ENCODE assay signal across 8 cellular contexts in genomic region chr4:83110222-83110945, GRCh38. TPM values are rescaled to one million over a fixed set of nuclear protein-coding genes. Genes with fewer than 3 reads are reported as not detected.
DNase-seq lines count a peak whose midpoint lies in the region; ATAC-seq and TF ChIP-seq lines count a peak whose summit lies in the region.

No MANE protein-coding gene starts in this region.

- no peaks in the 10 kb centered on the region for H3K4me1 ChIP-seq in colonic mucosa

- H3K27me3 ChIP-seq in colonic mucosa: no peaks in the 10 kb centered on the region

- H3K9ac ChIP-seq in colonic mucosa (ENCODE audit: low read depth in 2 of 2, low read length in 2 of 2): peak overlapping the region; percentile 80 to 86

- TF ChIP-seq CTCF in AG10803 (conservative IDR thresholded peaks at IDR 0.05; ENCODE audit: low read length) (peak; percentile 76), colonic mucosa (IDR thresholded peaks at IDR 0.05) (peak; percentile 41)

- H3K4me3 ChIP-seq in AG10803 (ENCODE audit: low read length): peak overlapping the region; percentile 65
- H3K4me3 ChIP-seq in colonic mucosa: peak overlapping the region; percentile 72

- intact Hi-C loops in colonic mucosa (cut with DNase I): loop anchor here (5.0 kb wide), 1 partner anchor 142 kb away; no protein-coding TSS in a partner anchor
- intact Hi-C loops in left colon (cut with DNase I, micrococcal nuclease): no loop called here

- H3K36me3 ChIP-seq in colonic mucosa: no peaks in the 10 kb centered on the region

- DNase-seq in AG10803 (ENCODE audit: low read depth) (peak; percentile 81), NCI-H226 (peak; percentile 68), colonic mucosa (peak; percentile 95), left colon (peak; percentile 92 to 98)
- DNase-seq in activated CD4-positive, alpha-beta T cell treated with anti-CD3 and anti-CD28 coated beads for 24 hours (ENCODE audit: low read depth in 2 of 2): peak; percentile 82 to 89
- DNase-seq in stimulated activated CD4-positive, alpha-beta T cell treated with anti-CD3 and anti-CD28 coated beads, Interleukin-1b, Interleukin-23, amount 100 ng/mL, for 48 hours: peak; percentile 91

- no peaks in the 10 kb centered on the region for H3K9me3 ChIP-seq in colonic mucosa

- ATAC-seq in GM18909 (IDR thresholded peaks at IDR 0.05; ENCODE audit: poor library complexity, unreplicated experiment) (peak; percentile 82), HG03196 (IDR thresholded peaks at IDR 0.05; ENCODE audit: unreplicated experiment) (peak; percentile 66), left colon (peak; percentile 78)

- peak overlapping the region; percentile 90 for H3K27ac ChIP-seq in colonic mucosa

RNA-seq across cellular contexts. Expression of gene PLAC8, which starts 4.1 kb away (rescaled TPM):
- total RNA-seq in colonic mucosa (100 to 1,000 TPM; 246 to 715 TPM), left colon (1,000 to 10,000 TPM in 1 of 2 donors, 100 to 1,000 TPM in 1; 955 to 1,006 TPM)

Comparison
In these comparisons a context has a peak if more than half of its experiments do, and no peak if none do; other contexts are left out.
1. Peak in every context shown above with its lines: DNase-seq, ATAC-seq, H3K4me3 ChIP-seq and H3K27ac ChIP-seq.